In the genomic region with DNA sequence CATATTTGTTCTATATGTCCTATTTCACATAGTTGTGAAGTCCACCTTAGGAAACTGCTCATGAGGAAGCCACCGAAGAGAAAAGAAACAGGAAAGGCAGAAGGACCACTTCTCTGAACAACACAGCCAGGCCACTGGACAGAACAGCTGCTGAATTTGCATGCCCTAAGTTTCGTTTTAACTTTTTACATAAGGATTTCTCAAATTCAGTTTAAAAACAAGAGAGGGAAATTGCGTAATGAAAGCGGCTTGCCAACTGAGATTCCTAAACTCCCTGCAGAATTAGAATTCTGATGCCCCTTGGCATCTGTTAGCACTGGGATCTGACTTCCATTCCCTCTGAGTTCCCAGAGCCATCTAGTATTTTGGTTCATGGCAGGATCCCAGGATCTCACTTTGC, we compare ENCODE assay signal across 1 cellular context.
TF ChIP-seq lines count a peak whose summit lies in the region.

No MANE protein-coding gene starts in this region.

TF ChIP-seq in GM12878, 131 proteins besides CTCF, POLR2A, EP300 and RAD21:
- TF ChIP-seq ZSCAN29 (IDR thresholded peaks at IDR 0.05): no peak
- no peak for TF ChIP-seq NFXL1 (IDR thresholded peaks at IDR 0.05; ENCODE audit: borderline replicate concordance)
- TF ChIP-seq IRF4 (IDR thresholded peaks at IDR 0.05; ENCODE audit: low read depth, low read length): no peak
- no peak for TF ChIP-seq SUZ12 (IDR thresholded peaks at IDR 0.05; ENCODE audit: unreplicated experiment)
- TF ChIP-seq, protein P1, sequence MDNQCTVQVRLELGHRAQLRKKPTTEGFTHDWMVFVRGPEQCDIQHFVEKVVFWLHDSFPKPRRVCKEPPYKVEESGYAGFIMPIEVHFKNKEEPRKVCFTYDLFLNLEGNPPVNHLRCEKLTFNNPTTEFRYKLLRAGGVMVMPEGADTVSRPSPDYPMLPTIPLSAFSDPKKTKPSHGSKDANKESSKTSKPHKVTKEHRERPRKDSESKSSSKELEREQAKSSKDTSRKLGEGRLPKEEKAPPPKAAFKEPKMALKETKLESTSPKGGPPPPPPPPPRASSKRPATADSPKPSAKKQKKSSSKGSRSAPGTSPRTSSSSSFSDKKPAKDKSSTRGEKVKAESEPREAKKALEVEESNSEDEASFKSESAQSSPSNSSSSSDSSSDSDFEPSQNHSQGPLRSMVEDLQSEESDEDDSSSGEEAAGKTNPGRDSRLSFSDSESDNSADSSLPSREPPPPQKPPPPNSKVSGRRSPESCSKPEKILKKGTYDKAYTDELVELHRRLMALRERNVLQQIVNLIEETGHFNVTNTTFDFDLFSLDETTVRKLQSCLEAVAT (IDR thresholded peaks at IDR 0.05): no peak
- TF ChIP-seq, protein P2, sequence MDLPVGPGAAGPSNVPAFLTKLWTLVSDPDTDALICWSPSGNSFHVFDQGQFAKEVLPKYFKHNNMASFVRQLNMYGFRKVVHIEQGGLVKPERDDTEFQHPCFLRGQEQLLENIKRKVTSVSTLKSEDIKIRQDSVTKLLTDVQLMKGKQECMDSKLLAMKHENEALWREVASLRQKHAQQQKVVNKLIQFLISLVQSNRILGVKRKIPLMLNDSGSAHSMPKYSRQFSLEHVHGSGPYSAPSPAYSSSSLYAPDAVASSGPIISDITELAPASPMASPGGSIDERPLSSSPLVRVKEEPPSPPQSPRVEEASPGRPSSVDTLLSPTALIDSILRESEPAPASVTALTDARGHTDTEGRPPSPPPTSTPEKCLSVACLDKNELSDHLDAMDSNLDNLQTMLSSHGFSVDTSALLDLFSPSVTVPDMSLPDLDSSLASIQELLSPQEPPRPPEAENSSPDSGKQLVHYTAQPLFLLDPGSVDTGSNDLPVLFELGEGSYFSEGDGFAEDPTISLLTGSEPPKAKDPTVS (IDR thresholded peaks at IDR 0.05; ENCODE audit: low read depth, low read length): no peak
- no peak for TF ChIP-seq NBN (IDR thresholded peaks at IDR 0.05)
- TF ChIP-seq, protein P3, sequence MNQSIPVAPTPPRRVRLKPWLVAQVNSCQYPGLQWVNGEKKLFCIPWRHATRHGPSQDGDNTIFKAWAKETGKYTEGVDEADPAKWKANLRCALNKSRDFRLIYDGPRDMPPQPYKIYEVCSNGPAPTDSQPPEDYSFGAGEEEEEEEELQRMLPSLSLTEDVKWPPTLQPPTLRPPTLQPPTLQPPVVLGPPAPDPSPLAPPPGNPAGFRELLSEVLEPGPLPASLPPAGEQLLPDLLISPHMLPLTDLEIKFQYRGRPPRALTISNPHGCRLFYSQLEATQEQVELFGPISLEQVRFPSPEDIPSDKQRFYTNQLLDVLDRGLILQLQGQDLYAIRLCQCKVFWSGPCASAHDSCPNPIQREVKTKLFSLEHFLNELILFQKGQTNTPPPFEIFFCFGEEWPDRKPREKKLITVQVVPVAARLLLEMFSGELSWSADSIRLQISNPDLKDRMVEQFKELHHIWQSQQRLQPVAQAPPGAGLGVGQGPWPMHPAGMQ (IDR thresholded peaks at IDR 0.05; ENCODE audit: borderline replicate concordance): no peak
- TF ChIP-seq, protein P4, sequence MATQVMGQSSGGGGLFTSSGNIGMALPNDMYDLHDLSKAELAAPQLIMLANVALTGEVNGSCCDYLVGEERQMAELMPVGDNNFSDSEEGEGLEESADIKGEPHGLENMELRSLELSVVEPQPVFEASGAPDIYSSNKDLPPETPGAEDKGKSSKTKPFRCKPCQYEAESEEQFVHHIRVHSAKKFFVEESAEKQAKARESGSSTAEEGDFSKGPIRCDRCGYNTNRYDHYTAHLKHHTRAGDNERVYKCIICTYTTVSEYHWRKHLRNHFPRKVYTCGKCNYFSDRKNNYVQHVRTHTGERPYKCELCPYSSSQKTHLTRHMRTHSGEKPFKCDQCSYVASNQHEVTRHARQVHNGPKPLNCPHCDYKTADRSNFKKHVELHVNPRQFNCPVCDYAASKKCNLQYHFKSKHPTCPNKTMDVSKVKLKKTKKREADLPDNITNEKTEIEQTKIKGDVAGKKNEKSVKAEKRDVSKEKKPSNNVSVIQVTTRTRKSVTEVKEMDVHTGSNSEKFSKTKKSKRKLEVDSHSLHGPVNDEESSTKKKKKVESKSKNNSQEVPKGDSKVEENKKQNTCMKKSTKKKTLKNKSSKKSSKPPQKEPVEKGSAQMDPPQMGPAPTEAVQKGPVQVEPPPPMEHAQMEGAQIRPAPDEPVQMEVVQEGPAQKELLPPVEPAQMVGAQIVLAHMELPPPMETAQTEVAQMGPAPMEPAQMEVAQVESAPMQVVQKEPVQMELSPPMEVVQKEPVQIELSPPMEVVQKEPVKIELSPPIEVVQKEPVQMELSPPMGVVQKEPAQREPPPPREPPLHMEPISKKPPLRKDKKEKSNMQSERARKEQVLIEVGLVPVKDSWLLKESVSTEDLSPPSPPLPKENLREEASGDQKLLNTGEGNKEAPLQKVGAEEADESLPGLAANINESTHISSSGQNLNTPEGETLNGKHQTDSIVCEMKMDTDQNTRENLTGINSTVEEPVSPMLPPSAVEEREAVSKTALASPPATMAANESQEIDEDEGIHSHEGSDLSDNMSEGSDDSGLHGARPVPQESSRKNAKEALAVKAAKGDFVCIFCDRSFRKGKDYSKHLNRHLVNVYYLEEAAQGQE (IDR thresholded peaks at IDR 0.05; ENCODE audit: low read depth, low read length): no peak
- TF ChIP-seq, protein P5, sequence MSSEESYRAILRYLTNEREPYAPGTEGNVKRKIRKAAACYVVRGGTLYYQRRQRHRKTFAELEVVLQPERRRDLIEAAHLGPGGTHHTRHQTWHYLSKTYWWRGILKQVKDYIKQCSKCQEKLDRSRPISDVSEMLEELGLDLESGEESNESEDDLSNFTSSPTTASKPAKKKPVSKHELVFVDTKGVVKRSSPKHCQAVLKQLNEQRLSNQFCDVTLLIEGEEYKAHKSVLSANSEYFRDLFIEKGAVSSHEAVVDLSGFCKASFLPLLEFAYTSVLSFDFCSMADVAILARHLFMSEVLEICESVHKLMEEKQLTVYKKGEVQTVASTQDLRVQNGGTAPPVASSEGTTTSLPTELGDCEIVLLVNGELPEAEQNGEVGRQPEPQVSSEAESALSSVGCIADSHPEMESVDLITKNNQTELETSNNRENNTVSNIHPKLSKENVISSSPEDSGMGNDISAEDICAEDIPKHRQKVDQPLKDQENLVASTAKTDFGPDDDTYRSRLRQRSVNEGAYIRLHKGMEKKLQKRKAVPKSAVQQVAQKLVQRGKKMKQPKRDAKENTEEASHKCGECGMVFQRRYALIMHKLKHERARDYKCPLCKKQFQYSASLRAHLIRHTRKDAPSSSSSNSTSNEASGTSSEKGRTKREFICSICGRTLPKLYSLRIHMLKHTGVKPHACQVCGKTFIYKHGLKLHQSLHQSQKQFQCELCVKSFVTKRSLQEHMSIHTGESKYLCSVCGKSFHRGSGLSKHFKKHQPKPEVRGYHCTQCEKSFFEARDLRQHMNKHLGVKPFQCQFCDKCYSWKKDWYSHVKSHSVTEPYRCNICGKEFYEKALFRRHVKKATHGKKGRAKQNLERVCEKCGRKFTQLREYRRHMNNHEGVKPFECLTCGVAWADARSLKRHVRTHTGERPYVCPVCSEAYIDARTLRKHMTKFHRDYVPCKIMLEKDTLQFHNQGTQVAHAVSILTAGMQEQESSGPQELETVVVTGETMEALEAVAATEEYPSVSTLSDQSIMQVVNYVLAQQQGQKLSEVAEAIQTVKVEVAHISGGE (CRISPR knock-in tag; IDR thresholded peaks at IDR 0.05): no peak
- TF ChIP-seq RCOR1 (conservative IDR thresholded peaks at IDR 0.05; ENCODE audit: low read depth, low read length): no peak
- TF ChIP-seq SMAD5 (IDR thresholded peaks at IDR 0.05; ENCODE audit: low read depth): no peak
- TF ChIP-seq, protein P6, sequence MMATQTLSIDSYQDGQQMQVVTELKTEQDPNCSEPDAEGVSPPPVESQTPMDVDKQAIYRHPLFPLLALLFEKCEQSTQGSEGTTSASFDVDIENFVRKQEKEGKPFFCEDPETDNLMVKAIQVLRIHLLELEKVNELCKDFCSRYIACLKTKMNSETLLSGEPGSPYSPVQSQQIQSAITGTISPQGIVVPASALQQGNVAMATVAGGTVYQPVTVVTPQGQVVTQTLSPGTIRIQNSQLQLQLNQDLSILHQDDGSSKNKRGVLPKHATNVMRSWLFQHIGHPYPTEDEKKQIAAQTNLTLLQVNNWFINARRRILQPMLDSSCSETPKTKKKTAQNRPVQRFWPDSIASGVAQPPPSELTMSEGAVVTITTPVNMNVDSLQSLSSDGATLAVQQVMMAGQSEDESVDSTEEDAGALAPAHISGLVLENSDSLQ (IDR thresholded peaks at IDR 0.05): no peak
- TF ChIP-seq RAD51 (IDR thresholded peaks at IDR 0.05): no peak
- no peak for TF ChIP-seq MYB (IDR thresholded peaks at IDR 0.05; ENCODE audit: borderline replicate concordance, low read depth, low read length)
- TF ChIP-seq SIN3A (IDR thresholded peaks at IDR 0.05; ENCODE audit: low read depth, low read length): no peak
- TF ChIP-seq HDAC2 (IDR thresholded peaks at IDR 0.05): no peak
- TF ChIP-seq SMARCA5 (IDR thresholded peaks at IDR 0.05): no peak
- TF ChIP-seq, protein P7, sequence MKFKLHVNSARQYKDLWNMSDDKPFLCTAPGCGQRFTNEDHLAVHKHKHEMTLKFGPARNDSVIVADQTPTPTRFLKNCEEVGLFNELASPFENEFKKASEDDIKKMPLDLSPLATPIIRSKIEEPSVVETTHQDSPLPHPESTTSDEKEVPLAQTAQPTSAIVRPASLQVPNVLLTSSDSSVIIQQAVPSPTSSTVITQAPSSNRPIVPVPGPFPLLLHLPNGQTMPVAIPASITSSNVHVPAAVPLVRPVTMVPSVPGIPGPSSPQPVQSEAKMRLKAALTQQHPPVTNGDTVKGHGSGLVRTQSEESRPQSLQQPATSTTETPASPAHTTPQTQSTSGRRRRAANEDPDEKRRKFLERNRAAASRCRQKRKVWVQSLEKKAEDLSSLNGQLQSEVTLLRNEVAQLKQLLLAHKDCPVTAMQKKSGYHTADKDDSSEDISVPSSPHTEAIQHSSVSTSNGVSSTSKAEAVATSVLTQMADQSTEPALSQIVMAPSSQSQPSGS (IDR thresholded peaks at IDR 0.05; ENCODE audit: low read length): no peak
- TF ChIP-seq CBX3 (IDR thresholded peaks at IDR 0.05; ENCODE audit: borderline replicate concordance, low read depth): no peak
